In genomic region chr3:181868576-181868975, GRCh38 we compare ENCODE assay signal across 28 cellular contexts.
DNase-seq lines count a peak whose midpoint lies in the region; ATAC-seq, FAIRE-seq and TF ChIP-seq lines count a peak whose summit lies in the region.
"Had no signal": no experiment of that assay in that cellular context is flagged by ENCODE, and none has a peak within 500 bp of the region (broad histone marks: within the 10 kb centered on the region; RNA-seq: fewer than 3 reads in every experiment).

No MANE protein-coding gene starts in this region.

- H3K27ac ChIP-seq in HepG2 (ENCODE audit: extremely low read length, insufficient read depth, low read length) (no peak overlapping the region), right lobe of liver (no peak overlapping the region), OCI-LY3 (ENCODE audit: low read length) (no peak overlapping the region)
- H3K27ac ChIP-seq: SJSA1, testis had no signal

- CTCF ChIA-PET in HepG2 (lab: Yijun Ruan, JAX; ENCODE audit: low intra/inter-chr PET ratio, low total read pairs): no interaction called here

- no TSS peak for BruUV-seq in HepG2 (replicated peaks; lab: Mats Ljungman, UMichigan)

- H3K9me3 ChIP-seq in HepG2 (ENCODE audit: low read length) (no peaks in the 10 kb centered on the region), right lobe of liver (no peaks in the 10 kb centered on the region), OCI-LY3 (ENCODE audit: insufficient read depth, low read length) (no peaks in the 10 kb centered on the region)
- H3K9me3 ChIP-seq: SJSA1, testis had no signal

- H3K4me1 ChIP-seq in HepG2 (ENCODE audit: insufficient read depth, low read length) (no peaks in the 10 kb centered on the region), right lobe of liver (no peaks in the 10 kb centered on the region), OCI-LY3 (ENCODE audit: low read length) (no peaks in the 10 kb centered on the region)
- H3K4me1 ChIP-seq: SJSA1, testis had no signal

- 6% methylated on average over 4 of the region's 4 CpGs for WGBS in HepG2 (ENCODE audit: low lambda C conversion rate)
- WGBS in right lobe of liver (ENCODE audit: insufficient coverage, low coverage, low lambda C conversion rate, missing lambda C conversion rate): 54% methylated on average over 4 of the region's 4 CpGs

- H3K4me2 ChIP-seq in HepG2 (ENCODE audit: low read depth, low read length) (no peak overlapping the region), OCI-LY3 (ENCODE audit: low read length) (no peak overlapping the region)

- H3K4me3 ChIP-seq in HepG2 (replicated peaks in 1 of 3; ENCODE audit: insufficient read depth in 1 of 3, low read depth in 2 of 3, low read length in 3 of 3) (no peak overlapping the region), right lobe of liver (no peak overlapping the region), OCI-LY3 (ENCODE audit: low read length) (no peak overlapping the region)
- H3K4me3 ChIP-seq: SJSA1, testis had no signal

- H4K20me1 ChIP-seq in HepG2 (ENCODE audit: insufficient read depth, low read length) (no peaks in the 10 kb centered on the region), OCI-LY3 (ENCODE audit: insufficient read depth, low read length) (no peaks in the 10 kb centered on the region)

- POLR2A ChIA-PET in HepG2 (lab: Yijun Ruan, JAX): no interaction called here

- ATAC-seq in HepG2 (peak; percentile 39; the same call in 1 of the 3 replicates), right lobe of liver (no peak)
- ATAC-seq: activated CD4-positive, alpha-beta T cell treated with anti-CD3 and anti-CD28 coated beads for 36 hours; stimulated activated naive B cell treated with anti-CD40 and anti-IgM and Interleukin-4, amounts not matched to agents 10 μg/mL and 1 μg/mL and 100 μg/mL, for 72 hours had no signal

- no peaks in the 10 kb centered on the region for H3K79me2 ChIP-seq in HepG2 (ENCODE audit: insufficient read depth, low read length)
- no peaks in the 10 kb centered on the region for H3K79me2 ChIP-seq in OCI-LY3 (ENCODE audit: low read length)

- no peaks in the 10 kb centered on the region for H3K36me3 ChIP-seq in HepG2 (replicated peaks in 1 of 2; ENCODE audit: control insufficient read depth in 1 of 2, insufficient read depth in 2 of 2, low read length in 2 of 2)
- H3K36me3 ChIP-seq in right lobe of liver: no peaks in the 10 kb centered on the region
- no peaks in the 10 kb centered on the region for H3K36me3 ChIP-seq in OCI-LY3 (replicated peaks; ENCODE audit: low read depth, low read length)
- H3K36me3 ChIP-seq: SJSA1 had no signal

- H3K27me3 ChIP-seq in HepG2 (ENCODE audit: control insufficient read depth in 1 of 2, insufficient read depth in 2 of 2, low read length in 2 of 2) (no peaks in the 10 kb centered on the region), right lobe of liver (no peaks in the 10 kb centered on the region), OCI-LY3 (ENCODE audit: low read depth, low read length) (no peaks in the 10 kb centered on the region)
- H3K27me3 ChIP-seq: SJSA1, testis had no signal

- H2AFZ ChIP-seq in HepG2 (ENCODE audit: low read length) (no peak overlapping the region), OCI-LY3 (ENCODE audit: low read depth, low read length) (no peak overlapping the region)

- no peak for TF ChIP-seq EP300 in HepG2 (IDR thresholded peaks at IDR 0.05; ENCODE audit: low read depth in 2 of 2, low read length in 2 of 2)
- TF ChIP-seq EP300 in HepG2 (CRISPR knock-in tag; IDR thresholded peaks at IDR 0.05; ENCODE audit: borderline replicate concordance): no peak

- TF ChIP-seq CTCF in HepG2 (CRISPR knock-in tag; IDR thresholded peaks at IDR 0.05) (no peak), right lobe of liver (IDR thresholded peaks at IDR 0.05) (no peak), OCI-LY3 (IDR thresholded peaks at IDR 0.05; ENCODE audit: low read depth, low read length) (0 out of 2 replicates have a peak, but pooled peaks have one; percentile 6)

- in situ Hi-C loops in HepG2 (cut with HindIII; ENCODE audit: extremely low pct_ligation_motif_present, low pct_unique_long_range_greater_than_20kb): no loop called here

- FAIRE-seq in HepG2 (lab: Jason Lieb, UNC): no peak
- peak; percentile 36 for FAIRE-seq in HTR-8/SVneo (lab: Jason Lieb, UNC)
- FAIRE-seq: bronchial epithelial cell, G401.6, small intestine had no signal

- DNase-seq in HepG2 (ENCODE audit: low spot score): no peak
- no peak for DNase-seq in right lobe of liver
- DNase-seq in HTR-8/SVneo (ENCODE audit: insufficient read length, low spot score): no peak
- DNase-seq in NCI-H187 (lab: John Stamatoyannopoulos, UW): no peak
- DNase-seq in inferior parietal cortex (ENCODE audit: extremely low spot score): no peak
- no peak for DNase-seq in CD1c-positive myeloid dendritic cell (ENCODE audit: extremely low spot score)
- no peak for DNase-seq in NCI-H2171 treated with DMSO at 0.1 percent for 48 hours (lab: John Stamatoyannopoulos, UW)
- DNase-seq: activated CD4-positive, alpha-beta T cell treated with anti-CD3 and anti-CD28 coated beads for 36 hours; activated naive CD4-positive, alpha-beta T cell treated with Interleukin-2 at 50 U/mL for 16 hours; activated T-cell treated with anti-CD3 and anti-CD28 coated beads, Interleukin-2, amount 50 U/mL, for 48 hours; amniotic stem cell; CD4-positive, CD25-positive, alpha-beta regulatory T cell; cortex of kidney; DMS 273 treated with DMSO at 0.1 percent for 48 hours; kidney glomerular epithelial cell; mammary epithelial cell; NCI-H1105 treated with DMSO at 0.1 percent for 48 hours; NCI-H524 treated with DMSO at 0.1 percent for 48 hours; occipital lobe; small intestine; stimulated activated CD4-positive, alpha-beta T cell treated with anti-CD3 and anti-CD28 coated beads, Interleukin-2, amount 100 ng/mL, for 24 hours; stimulated activated naive B cell treated with anti-CD40 and anti-IgM and Interleukin-4, amounts not matched to agents 10 μg/mL and 1 μg/mL and 100 μg/mL, for 72 hours; T-helper 1 cell; testis had no signal

- TF ChIP-seq POLR2A in HepG2 (IDR thresholded peaks at IDR 0.05; ENCODE audit: insufficient read depth in 1 of 2, low read depth in 2 of 2, low read length in 2 of 2): no peak
- TF ChIP-seq POLR2A in right lobe of liver (IDR thresholded peaks at IDR 0.05): no peak

- no peak for TF ChIP-seq RAD21 in HepG2 (CRISPR knock-in tag; IDR thresholded peaks at IDR 0.05)

- H3K9ac ChIP-seq in HepG2 (ENCODE audit: insufficient read depth, low read depth, low read length): no peak overlapping the region
- no peak overlapping the region for H3K9ac ChIP-seq in OCI-LY3 (ENCODE audit: low read length)

- intact Hi-C loops in HepG2 (cut with micrococcal nuclease; ENCODE audit: unreplicated experiment) (no loop called here), right lobe of liver (cut with DNase I) (no loop called here)

TF ChIP-seq in HepG2, 621 proteins besides CTCF, POLR2A, EP300 and RAD21:
- TF ChIP-seq DBP (CRISPR knock-in tag; IDR thresholded peaks at IDR 0.05; ENCODE audit: not compliant biosample characterization) (no peak), ZNF546 (CRISPR knock-in tag; conservative IDR thresholded peaks at IDR 0.05) (no peak), THAP7 (CRISPR knock-in tag; IDR thresholded peaks at IDR 0.05) (no peak), ZBTB20 (CRISPR knock-in tag; IDR thresholded peaks at IDR 0.05; ENCODE audit: borderline replicate concordance, low read depth) (no peak), ZNF549 (CRISPR knock-in tag; IDR thresholded peaks at IDR 0.05) (no peak), NCOA1 (CRISPR knock-in tag; IDR thresholded peaks at IDR 0.05) (no peak), ZNF605 (CRISPR knock-in tag; IDR thresholded peaks at IDR 0.05) (no peak), MBNL3 (CRISPR knock-in tag; conservative IDR thresholded peaks at IDR 0.05) (no peak), ZNF143 (CRISPR knock-in tag; IDR thresholded peaks at IDR 0.05) (no peak), TCF7L2 (IDR thresholded peaks at IDR 0.05; ENCODE audit: low read depth, low read length) (no peak), STAG1 (CRISPR knock-in tag; IDR thresholded peaks at IDR 0.05) (no peak), ATF4 (CRISPR knock-in tag; IDR thresholded peaks at IDR 0.05) (no peak), ELF1 (CRISPR knock-in tag; IDR thresholded peaks at IDR 0.05) (no peak), ZNF230 (CRISPR knock-in tag; IDR thresholded peaks at IDR 0.05) (no peak), MAFK (conservative IDR thresholded peaks at IDR 0.05 in 1 of 2, IDR thresholded peaks at IDR 0.05 in 1 of 2; ENCODE audit: low read length in 2 of 2) (no peak), FOXJ3 (CRISPR knock-in tag; IDR thresholded peaks at IDR 0.05; ENCODE audit: borderline replicate concordance) (no peak)
